ENCODE assay signal across 14 cellular contexts in the genomic region with DNA sequence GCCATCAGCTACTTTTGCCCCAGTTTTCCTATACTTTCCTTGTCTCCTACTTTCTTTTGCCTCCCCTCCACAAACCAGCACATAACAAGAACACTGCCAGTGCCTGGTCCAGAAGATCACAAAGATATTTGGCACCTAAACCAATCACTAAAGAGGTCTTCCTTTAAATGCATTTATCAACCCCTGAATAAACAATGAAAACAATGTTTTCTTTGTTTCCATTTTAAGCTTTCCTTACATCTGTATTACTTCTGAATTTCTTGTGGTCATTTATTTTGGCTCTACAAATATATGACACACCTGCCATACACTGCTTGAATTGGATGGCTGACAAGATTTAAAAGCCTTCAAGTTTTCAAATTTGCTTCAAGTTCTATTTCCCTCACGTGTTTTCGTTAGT. TPM values are rescaled to one million over a fixed set of nuclear protein-coding genes. Genes with fewer than 3 reads are reported as not detected.
DNase-seq lines count a peak whose midpoint lies in the region; ATAC-seq, FAIRE-seq and TF ChIP-seq lines count a peak whose summit lies in the region.
"Had no signal": no experiment of that assay in that cellular context is flagged by ENCODE, and none has a peak within 500 bp of the region (broad histone marks: within the 10 kb centered on the region; RNA-seq: fewer than 3 reads in every experiment).

No MANE protein-coding gene starts in this region.

- TF ChIP-seq POLR2A in testis (IDR thresholded peaks at IDR 0.05), result no peak

- H3K36me3 Mint-ChIP-seq in astrocyte (ENCODE audit: low read depth, unreplicated experiment), result no peaks in the 10 kb centered on the region
- peaks cover 0 to under 1% of the 10 kb centered on the region in 2 donors for H3K36me3 Mint-ChIP-seq in naive B cell
- H3K36me3 Mint-ChIP-seq in activated CD4-positive, alpha-beta T cell treated with anti-CD3 and anti-CD28 coated beads, Interleukin-2, amount 10 ng/mL, durations not matched to agents 24 days and 14 days (ENCODE audit: low read depth), result peaks cover 2% of the 10 kb centered on the region

- DNase-seq in DMS79 treated with DMSO at 0.1 percent for 48 hours (lab: John Stamatoyannopoulos, UW) (peak; percentile 11), astrocyte (ENCODE audit: low read depth) (no peak), naive B cell (no peak), testis (peak; percentile 23), mucosa of descending colon (no peak), WERI-Rb-1 (no peak)
- DNase-seq in activated CD4-positive, alpha-beta T cell treated with anti-CD3 and anti-CD28 coated beads, Interleukin-2, amount 10 ng/mL, durations not matched to agents 24 days and 14 days, result no peak
- DNase-seq: 8988T; AML-193; Caco-2; CD8-positive, alpha-beta memory T cell had no signal

- H3K27me3 ChIP-seq in astrocyte (ENCODE audit: insufficient read depth, low read length) (no peaks in the 10 kb centered on the region), testis (no peaks in the 10 kb centered on the region), WERI-Rb-1 (ENCODE audit: insufficient read depth, low read depth, severe bottlenecking) (no peaks in the 10 kb centered on the region)

- H3K4me1 Mint-ChIP-seq in astrocyte (ENCODE audit: low read depth, unreplicated experiment) (no peaks in the 10 kb centered on the region), naive B cell (peaks cover 0 to 5% (median 0%) of the 10 kb centered on the region in 3 donors)
- no peaks in the 10 kb centered on the region for H3K4me1 Mint-ChIP-seq in activated CD4-positive, alpha-beta T cell treated with anti-CD3 and anti-CD28 coated beads, Interleukin-2, amount 10 ng/mL, durations not matched to agents 24 days and 14 days

- no peak overlapping the region for H3K4me3 Mint-ChIP-seq in astrocyte (ENCODE audit: unreplicated experiment)
- no peak overlapping the region for H3K4me3 Mint-ChIP-seq in naive B cell
- H3K4me3 Mint-ChIP-seq in activated CD4-positive, alpha-beta T cell treated with anti-CD3 and anti-CD28 coated beads, Interleukin-2, amount 10 ng/mL, durations not matched to agents 24 days and 14 days, result no peak overlapping the region
- H3K4me3 Mint-ChIP-seq: CD8-positive, alpha-beta memory T cell had no signal

- TF ChIP-seq CTCF in astrocyte (IDR thresholded peaks at IDR 0.05; ENCODE audit: insufficient read depth, low read depth, low read length) (no peak), testis (IDR thresholded peaks at IDR 0.05) (no peak), mucosa of descending colon (IDR thresholded peaks at IDR 0.05) (no peak), WERI-Rb-1 (IDR thresholded peaks at IDR 0.05; ENCODE audit: low read depth, low read length) (no peak)

- no peaks in the 10 kb centered on the region for H3K4me1 ChIP-seq in astrocyte (ENCODE audit: insufficient read depth, low read length)
- H3K4me1 ChIP-seq in testis, result peaks cover 4% of the 10 kb centered on the region
- H3K4me1 ChIP-seq in mucosa of descending colon (ENCODE audit: low read depth), result no peaks in the 10 kb centered on the region
- H3K4me1 ChIP-seq: BLaER1, HAP-1 had no signal

- intact Hi-C loops in testis (cut with DNase I; ENCODE audit: low total_unique reads) (no loop called here), mucosa of descending colon (cut with DNase I, micrococcal nuclease) (no loop called here)
- intact Hi-C loops in activated CD4-positive, alpha-beta T cell treated with anti-CD3 and anti-CD28 coated beads, Interleukin-2, amount 10 ng/mL, durations not matched to agents 24 days and 14 days (cut with micrococcal nuclease), result no loop called here

- H3K9ac ChIP-seq in astrocyte (ENCODE audit: low read length), result no peak overlapping the region
- H3K9ac ChIP-seq: BLaER1 had no signal

- H3K36me3 ChIP-seq in astrocyte (ENCODE audit: insufficient read depth, low read length) (no peaks in the 10 kb centered on the region), testis (ENCODE audit: low read depth, missing control alignments) (no peaks in the 10 kb centered on the region), mucosa of descending colon (ENCODE audit: low read depth) (no peaks in the 10 kb centered on the region), WERI-Rb-1 (no peaks in the 10 kb centered on the region)
- H3K36me3 ChIP-seq: BLaER1, HAP-1 had no signal

- H3K4me2 ChIP-seq in astrocyte (ENCODE audit: low read length), result no peak overlapping the region
- H3K4me2 ChIP-seq: BLaER1 had no signal

- no peak overlapping the region for H2AFZ ChIP-seq in astrocyte (ENCODE audit: low read depth, low read length)

- H3K27ac Mint-ChIP-seq in astrocyte (ENCODE audit: unreplicated experiment) (no peak overlapping the region), naive B cell (peak overlapping the region in 5 of 6 donors; percentile 4 to 79 (median 10))
- no peak overlapping the region for H3K27ac Mint-ChIP-seq in activated CD4-positive, alpha-beta T cell treated with anti-CD3 and anti-CD28 coated beads, Interleukin-2, amount 10 ng/mL, durations not matched to agents 24 days and 14 days
- H3K27ac Mint-ChIP-seq: CD8-positive, alpha-beta memory T cell had no signal

- ATAC-seq in naive B cell (ENCODE audit: low read depth in 2 of 2) (no peak), mucosa of descending colon (no peak)

- H4K20me1 ChIP-seq in astrocyte (ENCODE audit: insufficient read depth, low read length), result no peaks in the 10 kb centered on the region

- WGBS in testis, 2 donors, result 70 to 80% methylated on average over 2 of the region's 2 CpGs

- H3K9me3 ChIP-seq in astrocyte (ENCODE audit: insufficient read depth, low read depth, low read length) (no peaks in the 10 kb centered on the region), testis (no peaks in the 10 kb centered on the region), mucosa of descending colon (no peaks in the 10 kb centered on the region), WERI-Rb-1 (ENCODE audit: severe bottlenecking) (peaks cover 3% of the 10 kb centered on the region)
- H3K9me3 ChIP-seq: Caco-2 had no signal

- peak; percentile 76 for FAIRE-seq in astrocyte (lab: Jason Lieb, UNC)
- FAIRE-seq: H1 had no signal

- H3K27ac ChIP-seq in astrocyte (ENCODE audit: low read depth, low read length) (no peak overlapping the region), testis (no peak overlapping the region), WERI-Rb-1 (no peak overlapping the region)
- H3K27ac ChIP-seq: BLaER1 had no signal

- peaks cover 6% of the 10 kb centered on the region for H3K9me3 Mint-ChIP-seq in astrocyte (ENCODE audit: unreplicated experiment)
- peaks cover 0 to 32% (median 17%) of the 10 kb centered on the region in 7 donors for H3K9me3 Mint-ChIP-seq in naive B cell
- H3K9me3 Mint-ChIP-seq in activated CD4-positive, alpha-beta T cell treated with anti-CD3 and anti-CD28 coated beads, Interleukin-2, amount 10 ng/mL, durations not matched to agents 24 days and 14 days, result peaks cover 11% of the 10 kb centered on the region

- H3K4me3 ChIP-seq in astrocyte (ENCODE audit: insufficient read depth, low read depth, low read length) (no peak overlapping the region), testis (no peak overlapping the region), mucosa of descending colon (no peak overlapping the region), WERI-Rb-1 (ENCODE audit: low read depth, low read length) (no peak overlapping the region)
- H3K4me3 ChIP-seq: BLaER1, HAP-1 had no signal

- H3K79me2 ChIP-seq in astrocyte (ENCODE audit: insufficient read depth, low read length), result no peaks in the 10 kb centered on the region

- no peaks in the 10 kb centered on the region for H3K27me3 Mint-ChIP-seq in astrocyte (ENCODE audit: low read depth, unreplicated experiment)
- peaks cover 0 to under 1% (median 0%) of the 10 kb centered on the region in 3 donors for H3K27me3 Mint-ChIP-seq in naive B cell
- H3K27me3 Mint-ChIP-seq in activated CD4-positive, alpha-beta T cell treated with anti-CD3 and anti-CD28 coated beads, Interleukin-2, amount 10 ng/mL, durations not matched to agents 24 days and 14 days, result no peaks in the 10 kb centered on the region

RNA-seq across cellular contexts. Expression of a gene that starts 43.9 kb away (rescaled TPM):
- total RNA-seq in astrocyte (3.5 and 4.1 TPM in 2 replicates), testis (100 to 1,000 TPM; 175 to 319 TPM), mucosa of descending colon (10 to 100 TPM; 17.2 to 51.4 (median 40.6) TPM)
- polyA plus RNA-seq in naive B cell (ENCODE audit: low read depth in 6 of 6) (100 to 1,000 TPM in 3 of 6 donors, 10 to 100 TPM in 3; 82.4 to 129 (median 104) TPM), testis (ENCODE audit: insufficient read depth, low read depth, low replicate concordance) (86.5 TPM)
- 12.2 and 15.4 TPM in 2 replicates for total RNA-seq in activated CD4-positive, alpha-beta T cell treated with anti-CD3 and anti-CD28 coated beads, Interleukin-2, amount 10 ng/mL, durations not matched to agents 24 days and 14 days

Comparison
In these comparisons a context has a peak if more than half of its experiments do, and no peak if none do; other contexts are left out.
1. DNase-seq: peak in DMS79 treated with DMSO at 0.1 percent for 48 hours (single experiment) and testis (single experiment); none in astrocyte (single experiment), naive B cell (single experiment), mucosa of descending colon (0 of 3), WERI-Rb-1 (single experiment) and activated CD4-positive, alpha-beta T cell treated with anti-CD3 and anti-CD28 coated beads, Interleukin-2, amount 10 ng/mL, durations not matched to agents 24 days and 14 days (single experiment).
2. H3K27ac Mint-ChIP-seq: peak in naive B cell (5 of 6); none in astrocyte (single experiment) and activated CD4-positive, alpha-beta T cell treated with anti-CD3 and anti-CD28 coated beads, Interleukin-2, amount 10 ng/mL, durations not matched to agents 24 days and 14 days (single experiment).